In the genomic region with DNA sequence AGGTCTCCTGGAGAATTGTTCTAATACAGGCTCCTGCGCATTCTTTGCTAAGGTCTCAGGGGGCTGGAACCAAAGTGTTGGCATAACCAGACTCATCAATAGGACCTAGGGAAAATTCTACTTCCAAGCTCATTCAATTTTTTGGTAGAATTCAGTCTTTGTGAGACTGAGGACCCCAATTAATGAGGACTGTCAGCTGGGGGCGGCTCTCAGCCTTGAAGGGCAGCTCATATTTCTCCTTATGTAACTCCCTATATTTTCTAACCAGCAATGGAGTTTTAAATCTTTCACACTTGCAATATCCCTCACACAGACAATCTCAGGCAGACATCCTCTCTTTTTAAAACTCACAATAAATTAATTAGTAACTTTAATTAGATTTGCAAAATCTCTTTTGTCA, we compare ENCODE assay signal across 30 cellular contexts.
"Had no signal": no experiment of that assay in that cellular context is flagged by ENCODE, and none has a peak within 500 bp of the region (broad histone marks: within the 10 kb centered on the region; RNA-seq: fewer than 3 reads in every experiment).

No MANE protein-coding gene starts in this region.

- H3K79me2 ChIP-seq: hepatocyte had no signal

- H3K9me3 ChIP-seq: gastrocnemius medialis, suprapubic skin, transverse colon, upper lobe of right lung, uterus had no signal

- FAIRE-seq: colon, islet of Langerhans had no signal

- H3K27ac ChIP-seq: dorsolateral prefrontal cortex, epithelial cell of prostate, gastrocnemius medialis, heart left ventricle, hepatocyte, left lung, suprapubic skin, transverse colon, upper lobe of right lung, uterus had no signal

- ATAC-seq: esophagus mucosa; gastrocnemius medialis; heart left ventricle; left cardiac atrium; left lung; naive thymus-derived CD4-positive, alpha-beta T cell; sciatic nerve; stimulated activated naive CD8-positive, alpha-beta T cell treated with anti-CD3 and anti-CD28 coated beads, Interleukin-15, amount 100 ng/mL, for 72 hours; upper lobe of right lung had no signal

- H2AFZ ChIP-seq: hepatocyte had no signal

- H3K9me3 Mint-ChIP-seq: nephron; stimulated activated naive CD8-positive, alpha-beta T cell treated with anti-CD3 and anti-CD28 coated beads, Interleukin-15, amount 100 ng/mL, for 72 hours had no signal

- H3K4me2 ChIP-seq: hepatocyte, smooth muscle cell had no signal

- DNase-seq: dorsolateral prefrontal cortex; effector CD4-positive, alpha-beta T cell; foreskin fibroblast; gastrocnemius medialis; heart left ventricle; left cardiac atrium; left lung; mesenchymal stem cell; midbrain; naive thymus-derived CD4-positive, alpha-beta T cell; nucleus accumbens; retina; stimulated activated CD4-positive, alpha-beta T cell treated with anti-CD3 and anti-CD28 coated beads, Interleukin-12 subunit alpha, Interleukin-12 subunit beta, amount 100 ng/mL, for 4 hours; stimulated activated CD4-positive, alpha-beta T cell treated with anti-CD3 and anti-CD28 coated beads, Interleukin-1b, Interleukin-23, amount 100 ng/mL, for 48 hours; stimulated activated CD4-positive, alpha-beta T cell treated with anti-CD3 and anti-CD28 coated beads, Interleukin-4, amount 100 ng/mL, for 1 hour; stimulated activated CD8-positive, alpha-beta memory T cell treated with anti-CD3 and anti-CD28 coated beads, Interleukin-4, amount 100 ng/mL, for 48 hours; stimulated activated naive CD4-positive, alpha-beta T cell; stimulated activated naive CD8-positive, alpha-beta T cell treated with anti-CD3 and anti-CD28 coated beads, Interleukin-15, amount 100 ng/mL, for 72 hours; transverse colon; upper lobe of right lung; uterus had no signal

- H3K4me3 ChIP-seq: dorsolateral prefrontal cortex, gastrocnemius medialis, heart left ventricle, hepatocyte, left lung, smooth muscle cell, suprapubic skin, transverse colon, upper lobe of right lung, uterus had no signal

- H3K4me3 Mint-ChIP-seq: naive thymus-derived CD4-positive, alpha-beta T cell; nephron; stimulated activated naive CD8-positive, alpha-beta T cell treated with anti-CD3 and anti-CD28 coated beads, Interleukin-15, amount 100 ng/mL, for 72 hours had no signal

- H3K36me3 Mint-ChIP-seq: naive thymus-derived CD4-positive, alpha-beta T cell had no signal

- H3K27ac Mint-ChIP-seq: naive thymus-derived CD4-positive, alpha-beta T cell; nephron; stimulated activated naive CD8-positive, alpha-beta T cell treated with anti-CD3 and anti-CD28 coated beads, Interleukin-15, amount 100 ng/mL, for 72 hours had no signal

- H3K4me1 Mint-ChIP-seq: naive thymus-derived CD4-positive, alpha-beta T cell; nephron; stimulated activated naive CD8-positive, alpha-beta T cell treated with anti-CD3 and anti-CD28 coated beads, Interleukin-15, amount 100 ng/mL, for 72 hours had no signal

- H3K4me1 ChIP-seq: gastrocnemius medialis, heart left ventricle, left lung, suprapubic skin, transverse colon, upper lobe of right lung, uterus had no signal

- H3K27me3 Mint-ChIP-seq: naive thymus-derived CD4-positive, alpha-beta T cell; stimulated activated naive CD8-positive, alpha-beta T cell treated with anti-CD3 and anti-CD28 coated beads, Interleukin-15, amount 100 ng/mL, for 72 hours had no signal

- H3K27me3 ChIP-seq: dorsolateral prefrontal cortex, gastrocnemius medialis, heart left ventricle, hepatocyte, left lung, suprapubic skin, transverse colon, upper lobe of right lung, uterus had no signal

- H3K36me3 ChIP-seq: gastrocnemius medialis, heart left ventricle, left lung, suprapubic skin, transverse colon, upper lobe of right lung, uterus had no signal
